13 cellular contexts compared by ENCODE assay signal in genomic region chr2:42935692-42936631, GRCh38.
DNase-seq lines count a peak whose midpoint lies in the region; ATAC-seq, FAIRE-seq and TF ChIP-seq lines count a peak whose summit lies in the region.
"Had no signal": no experiment of that assay in that cellular context is flagged by ENCODE, and none has a peak within 500 bp of the region (broad histone marks: within the 10 kb centered on the region; RNA-seq: fewer than 3 reads in every experiment).

No MANE protein-coding gene starts in this region.

- H4K8ac ChIP-seq in H1 (ENCODE audit: extremely low read depth, insufficient read depth, low read length): no peak overlapping the region

- no peaks in the 10 kb centered on the region for H3K79me1 ChIP-seq in H1 (ENCODE audit: low read depth, low read length)

- H3K23me2 ChIP-seq in H1 (ENCODE audit: low read depth, low read length): no peaks in the 10 kb centered on the region

- no peak overlapping the region for H3K18ac ChIP-seq in H1 (ENCODE audit: extremely low read depth, low read length)

- no peak overlapping the region for H3K4me3 ChIP-seq in H1 (ENCODE audit: extremely low read depth in 1 of 4, insufficient read depth in 2 of 4, low read depth in 3 of 4, low read length in 4 of 4)
- H3K4me3 ChIP-seq in OCI-LY7 (ENCODE audit: low read depth, low read length, poor library complexity, severe bottlenecking): no peak overlapping the region
- H3K4me3 ChIP-seq: hepatocyte, ovary had no signal

- H2BK12ac ChIP-seq in H1 (ENCODE audit: low read depth, low read length): no peak overlapping the region

- H4K20me1 ChIP-seq in H1 (replicated peaks in 1 of 2; ENCODE audit: control insufficient read depth in 1 of 2, insufficient read depth in 2 of 2, low read length in 2 of 2) (no peaks in the 10 kb centered on the region), OCI-LY7 (ENCODE audit: insufficient read depth, low read length) (no peaks in the 10 kb centered on the region)

- TF ChIP-seq EP300 in H1 (IDR thresholded peaks at IDR 0.05; ENCODE audit: borderline replicate concordance in 1 of 2, low read depth in 2 of 2, low read length in 2 of 2): no peak

- H2BK15ac ChIP-seq in H1 (ENCODE audit: low read length): no peak overlapping the region

- CTCF ChIA-PET in H1 (lab: Charles Lee; ENCODE audit: partially characterized antibody): interaction anchor here (0.6 to 13.3 kb wide), 9 partner anchors 8 to 299 kb away, joined by 3 to 217 read pairs (median 4); no protein-coding TSS in a partner anchor
- CTCF ChIA-PET in OCI-LY7 (lab: Charles Lee; ENCODE audit: unreplicated experiment): interaction anchor here (0.7 to 1.2 kb wide), 2 partner anchors 29 to 293 kb away, joined by 3 read pairs; no protein-coding TSS in a partner anchor

- TF ChIP-seq CTCF in H1 (IDR thresholded peaks at IDR 0.05; ENCODE audit: control extremely low read depth in 1 of 3, insufficient read depth in 1 of 3, low read depth in 1 of 3, low read length in 3 of 3) (no peak), OCI-LY7 (conservative IDR thresholded peaks at IDR 0.05; ENCODE audit: low read length) (no peak)

- no peak overlapping the region for H2BK120ac ChIP-seq in H1 (replicated peaks; ENCODE audit: low read depth, low read length)

- no peaks in the 10 kb centered on the region for H3K9me2 ChIP-seq in OCI-LY7 (ENCODE audit: insufficient read depth, low read length)

- H3K14ac ChIP-seq in H1 (ENCODE audit: insufficient read length): no peak overlapping the region

- no peaks in the 10 kb centered on the region for H3K36me3 ChIP-seq in H1 (ENCODE audit: control insufficient read depth in 2 of 4, insufficient read depth in 4 of 4, low read length in 3 of 4)
- no peaks in the 10 kb centered on the region for H3K36me3 ChIP-seq in OCI-LY7 (ENCODE audit: insufficient read depth, low read length)
- H3K36me3 ChIP-seq: ovary had no signal

- no TSS peak for BruUV-seq in OCI-LY7 (replicated peaks; lab: Mats Ljungman, UMichigan)

- no peak for FAIRE-seq in H1 (lab: Jason Lieb, UNC)

- no peak overlapping the region for H3K4me2 ChIP-seq in H1 (ENCODE audit: insufficient read depth in 1 of 2, low read depth in 2 of 2, low read length in 2 of 2)
- no peak overlapping the region for H3K4me2 ChIP-seq in OCI-LY7 (ENCODE audit: low read length)
- H3K4me2 ChIP-seq: hepatocyte had no signal

- POLR2A ChIA-PET in H1 (lab: Charles Lee; ENCODE audit: partially characterized antibody) (no interaction called here), OCI-LY7 (lab: Charles Lee) (no interaction called here)

- H3K79me2 ChIP-seq in H1 (ENCODE audit: control insufficient read depth in 1 of 2, insufficient read depth in 2 of 2, low read length in 2 of 2) (no peaks in the 10 kb centered on the region), OCI-LY7 (ENCODE audit: insufficient read depth, low read depth, low read length) (no peaks in the 10 kb centered on the region)
- H3K79me2 ChIP-seq: hepatocyte had no signal

- H3K27ac ChIP-seq in H1 (ENCODE audit: low read depth, low read length) (no peak overlapping the region), OCI-LY7 (ENCODE audit: low read depth, low read length, poor library complexity, severe bottlenecking) (no peak overlapping the region)
- H3K27ac ChIP-seq: hepatocyte, ovary had no signal

- intact Hi-C loops in sciatic nerve (cut with DNase I) (no loop called here), OCI-LY7 (cut with micrococcal nuclease; ENCODE audit: unreplicated experiment) (no loop called here)

- peak; percentile 23 to 27 for DNase-seq in activated CD4-positive, alpha-beta T cell treated with anti-CD3 and anti-CD28 coated beads, Interleukin-2, amount 50 U/mL, for 48 hours
- DNase-seq in activated CD4-positive, alpha-beta T cell treated with anti-CD3 and anti-CD28 coated beads, Interleukin-2, amount 50 U/mL, for 4 hours: no peak
- DNase-seq in NCI-H1436 (lab: John Stamatoyannopoulos, UW): peak; percentile 28
- DNase-seq in H1 (ENCODE audit: low read depth in 1 of 2, low spot score in 2 of 2): no peak
- no peak for DNase-seq in sciatic nerve (ENCODE audit: low spot score)
- DNase-seq in NCI-H1417 treated with DMSO at 0.1 percent for 48 hours (lab: John Stamatoyannopoulos, UW): no peak
- DNase-seq in OCI-LY7 (ENCODE audit: low spot score): no peak
- DNase-seq: endodermal cell; NCI-H187 treated with DMSO at 0.1 percent for 48 hours; stimulated activated CD4-positive, alpha-beta T cell treated with anti-CD3 and anti-CD28 coated beads, Interleukin-15, amount 100 ng/mL, for 24 hours had no signal

- H3K9me3 ChIP-seq in H1 (ENCODE audit: insufficient read depth in 2 of 2, low read depth in 1 of 2, low read length in 1 of 2) (no peaks in the 10 kb centered on the region), OCI-LY7 (ENCODE audit: low read length) (no peaks in the 10 kb centered on the region)
- H3K9me3 ChIP-seq: ovary had no signal

- H3K23ac ChIP-seq in H1 (ENCODE audit: insufficient read length): no peak overlapping the region

- ATAC-seq in sciatic nerve: peak; percentile 63
- no peak for ATAC-seq in GM21367 (IDR thresholded peaks at IDR 0.05; ENCODE audit: unreplicated experiment)

- 81% methylated on average over 13 of the region's 13 CpGs; no CpG with 5 or more reads in 1 of the 2 experiments for WGBS in H1 (ENCODE audit: extremely low coverage in 1 of 2, insufficient coverage in 1 of 2, insufficient read length in 1 of 2, insufficient replicate concordance in 2 of 2, low coverage in 1 of 2, low lambda C conversion rate in 2 of 2, missing lambda C conversion rate in 1 of 2), 2 experiments

- no peak for TF ChIP-seq RAD21 in H1 (IDR thresholded peaks at IDR 0.05 in 1 of 2, conservative IDR thresholded peaks at IDR 0.05 in 1 of 2; ENCODE audit: low read depth in 2 of 2, low read length in 2 of 2)

- H4K5ac ChIP-seq in H1 (ENCODE audit: insufficient read length, low read depth, low read length): no peak overlapping the region

- no peak overlapping the region for H2BK20ac ChIP-seq in H1 (ENCODE audit: low read length)

- no peak for TF ChIP-seq POLR2A in H1 (IDR thresholded peaks at IDR 0.05; ENCODE audit: control extremely low read depth in 1 of 2, low read depth in 2 of 2, low read length in 2 of 2)

- no peak overlapping the region for H3K56ac ChIP-seq in H1 (replicated peaks; ENCODE audit: insufficient read length, low read depth, low read length)

- H2AK5ac ChIP-seq in H1 (ENCODE audit: low read depth, low read length): no peak overlapping the region

- H3K9ac ChIP-seq in H1 (replicated peaks in 1 of 4; ENCODE audit: extremely low read depth in 1 of 4, low read depth in 3 of 4, low read length in 3 of 4): no peak overlapping the region

- H3K4ac ChIP-seq in H1 (replicated peaks; ENCODE audit: insufficient read length, low read depth, low read length): no peak overlapping the region

- peaks cover 2 to 11% (median 6%) of the 10 kb centered on the region in 4 experiments for H3K4me1 ChIP-seq in H1 (replicated peaks in 1 of 4; ENCODE audit: control insufficient read depth in 3 of 4, insufficient read depth in 4 of 4, low read length in 3 of 4)
- no peaks in the 10 kb centered on the region for H3K4me1 ChIP-seq in OCI-LY7 (ENCODE audit: insufficient read depth, low read length, poor library complexity, severe bottlenecking)

- H2AFZ ChIP-seq in H1 (ENCODE audit: low read length) (no peak overlapping the region), OCI-LY7 (ENCODE audit: low read length) (no peak overlapping the region)
- H2AFZ ChIP-seq: hepatocyte had no signal

- H3K27me3 ChIP-seq in H1 (replicated peaks in 1 of 4; ENCODE audit: control insufficient read depth in 3 of 4, extremely low read depth in 1 of 4, insufficient read depth in 3 of 4, low read length in 3 of 4): no peaks in the 10 kb centered on the region
- H3K27me3 ChIP-seq: hepatocyte, ovary had no signal

- peak overlapping the region; percentile 25 for H4K91ac ChIP-seq in H1 (replicated peaks; ENCODE audit: insufficient read length, low read length)

- no peak overlapping the region; the same call in 1 of the 2 replicates for H2BK5ac ChIP-seq in H1 (ENCODE audit: low read depth, low read length)

TF ChIP-seq in H1, 55 proteins besides CTCF, POLR2A, EP300 and RAD21:
- no peak for TF ChIP-seq CBX5 (IDR thresholded peaks at IDR 0.05; ENCODE audit: low read depth, low read length)
- no peak for TF ChIP-seq YY1 (IDR thresholded peaks at IDR 0.05; ENCODE audit: low read depth, low read length)
- no peak for TF ChIP-seq TAF7 (optimal IDR thresholded peaks at IDR 0.05; ENCODE audit: borderline replicate concordance, low read depth, low read length)
- TF ChIP-seq JUND (IDR thresholded peaks at IDR 0.05; ENCODE audit: low read length): no peak
- no peak for TF ChIP-seq JUN (IDR thresholded peaks at IDR 0.05; ENCODE audit: low read depth, low read length)

Comparison
In these comparisons a context has a peak if more than half of its experiments do, and no peak if none do; other contexts are left out.
1. DNase-seq: peak in activated CD4-positive, alpha-beta T cell treated with anti-CD3 and anti-CD28 coated beads, Interleukin-2, amount 50 U/mL, for 48 hours (2 of 2) and NCI-H1436 (single experiment); none in activated CD4-positive, alpha-beta T cell treated with anti-CD3 and anti-CD28 coated beads, Interleukin-2, amount 50 U/mL, for 4 hours (0 of 2), H1 (0 of 2), sciatic nerve (single experiment), NCI-H1417 treated with DMSO at 0.1 percent for 48 hours (single experiment) and OCI-LY7 (single experiment).